In genomic region chr3:32684800-32685603, GRCh38 we compare ENCODE assay signal across 8 cellular contexts. TPM values are rescaled to one million over a fixed set of nuclear protein-coding genes. Genes with fewer than 3 reads are reported as not detected.
DNase-seq lines count a peak whose midpoint lies in the region; ATAC-seq and TF ChIP-seq lines count a peak whose summit lies in the region.

Gene CNOT10, plus strand, starts transcription at chr3:32685188. Its CDS starts 273 bp downstream, at chr3:32685461.

- peak within 1 kb of the TSS; percentile 87 for H2AFZ ChIP-seq in SK-N-SH (ENCODE audit: low read depth)

- TF ChIP-seq EP300 in SK-N-SH (IDR thresholded peaks at IDR 0.05; ENCODE audit: borderline replicate concordance in 1 of 2, low read depth in 1 of 2, low read length in 1 of 2) = no peak; a peak in 1 of 4 replicates

- TF ChIP-seq CTCF in GM10248 (IDR thresholded peaks at IDR 0.05; ENCODE audit: control extremely low read depth, extremely low read depth, low read depth, missing control alignments) (peak; percentile 0), SK-N-SH (IDR thresholded peaks at IDR 0.05) (peak; percentile 7)

- H3F3A ChIP-seq in SK-N-SH (replicated peaks; ENCODE audit: insufficient read depth) = peaks cover 4% of the 10 kb centered on the region

- H3K27ac ChIP-seq in SK-N-SH (ENCODE audit: low read depth in 2 of 2, low read length in 1 of 2) = peak within 1 kb of the TSS; percentile 72 to 83

- H3K4me3 ChIP-seq in SK-N-SH (ENCODE audit: low read depth in 2 of 2, low read length in 1 of 2) = peak within 1 kb of the TSS; percentile 80 to 87

- peaks cover 0 to 7% of the 10 kb centered on the region in 2 experiments; a peak in 3 of 4 replicates for H3K4me1 ChIP-seq in SK-N-SH (ENCODE audit: control insufficient read depth in 1 of 2, insufficient read depth in 2 of 2, low read depth in 1 of 2, low read length in 1 of 2)

- peak within 1 kb of the TSS; percentile 81 for H3K9ac ChIP-seq in SK-N-SH

- H4K20me1 ChIP-seq in SK-N-SH (ENCODE audit: insufficient read depth) = 0 out of 2 replicates have a peak, but pooled peaks cover 5% of the 10 kb centered on the region

- no peaks in the 10 kb centered on the region; the same call in 1 of the 2 replicates for H3K27me3 ChIP-seq in SK-N-SH (ENCODE audit: insufficient read depth)

- WGBS in SK-N-SH (ENCODE audit: low lambda C conversion rate) = under 1% methylated on average over 21 of the region's 66 CpGs

- peak; percentile 99 for ATAC-seq in HG02588 (IDR thresholded peaks at IDR 0.05; ENCODE audit: unreplicated experiment)

- H3K4me2 ChIP-seq in SK-N-SH = peak within 1 kb of the TSS; percentile 96

- H3K9me2 ChIP-seq in SK-N-SH = no peaks in the 10 kb centered on the region

- DNase-seq in GM10248 (ENCODE audit: extremely low spot score) = peak; percentile 96
- DNase-seq in NCI-H1048 (lab: John Stamatoyannopoulos, UW) = peak; percentile 91
- peak; percentile 96 for DNase-seq in SK-N-SH
- DNase-seq in activated naive CD4-positive, alpha-beta T cell treated with anti-CD3 and anti-CD28 coated beads, Interleukin-2, amount 50 U/mL, for 16 hours = peak; percentile 96
- DNase-seq in germinal center (ENCODE audit: low spot score) = peak; percentile 94
- DNase-seq in non-pigmented ciliary epithelial cell (ENCODE audit: low read depth) = peak; percentile 63
- DNase-seq in superior temporal gyrus (ENCODE audit: extremely low spot score) = peak; percentile 94

- POLR2A ChIA-PET in GM10248 (lab: Yijun Ruan, JAX) = interaction anchor here (0.6 kb wide), 1 partner anchor 208 kb away, joined by 4 read pairs; no protein-coding TSS in a partner anchor
- POLR2A ChIA-PET in SK-N-SH (lab: Yijun Ruan, JAX) = interaction anchor here (0.6 to 0.9 kb wide), 3 partner anchors 10 to 113 kb away, joined by 3 to 5 read pairs (median 4); no protein-coding TSS in a partner anchor

- CTCF ChIA-PET in GM10248 (lab: Yijun Ruan, JAX) = interaction anchor here (0.9 to 2.6 kb wide), 6 partner anchors 9 to 217 kb away, joined by 3 to 13 read pairs (median 4); partner anchors contain the start of gene DYNC1LI1
- CTCF ChIA-PET in SK-N-SH (lab: Yijun Ruan, JAX) = interaction anchor here (0.9 to 1.5 kb wide), 3 partner anchors 10 to 322 kb away, joined by 3 to 4 read pairs (median 3); no protein-coding TSS in a partner anchor

- no peak for TF ChIP-seq RAD21 in SK-N-SH (IDR thresholded peaks at IDR 0.05; ENCODE audit: low read length)

- H3K79me2 ChIP-seq in SK-N-SH (ENCODE audit: insufficient read depth) = peaks cover 48% of the 10 kb centered on the region

- peaks cover 2 to 7% of the 10 kb centered on the region in 2 experiments for H3K36me3 ChIP-seq in SK-N-SH (replicated peaks in 1 of 2; ENCODE audit: control insufficient read depth in 1 of 2, insufficient read depth in 2 of 2, low read length in 1 of 2)

- no peaks in the 10 kb centered on the region for H3K9me3 ChIP-seq in SK-N-SH

TF ChIP-seq in SK-N-SH, 30 proteins besides CTCF, POLR2A, EP300 and RAD21:
- TF ChIP-seq MAX (IDR thresholded peaks at IDR 0.05; ENCODE audit: low read depth) (peak; percentile 66), FOXJ3 (CRISPR knock-in tag; IDR thresholded peaks at IDR 0.05) (no peak), ELF1 (IDR thresholded peaks at IDR 0.05) (peak; percentile 81), NFIC (IDR thresholded peaks at IDR 0.05; ENCODE audit: borderline replicate concordance) (no peak), NRF1 (IDR thresholded peaks at IDR 0.05; ENCODE audit: low read depth, low read length) (peak; percentile 60), JUND (IDR thresholded peaks at IDR 0.05) (no peak; the same call in 1 of the 2 replicates), RXRA (IDR thresholded peaks at IDR 0.05; ENCODE audit: borderline replicate concordance, low read depth) (no peak), MXI1 (IDR thresholded peaks at IDR 0.05; ENCODE audit: low read depth, low read length) (peak; percentile 63), TAF1 (IDR thresholded peaks at IDR 0.05; ENCODE audit: borderline replicate concordance, low read depth, low read length) (peak; percentile 50), FOXM1 (IDR thresholded peaks at IDR 0.05; ENCODE audit: low read depth) (no peak), GABPA (IDR thresholded peaks at IDR 0.05; ENCODE audit: low read depth) (peak; percentile 88), SIN3A (IDR thresholded peaks at IDR 0.05; ENCODE audit: borderline replicate concordance, low read depth, low read length) (peak; percentile 56; the same call in 1 of the 2 replicates), POLR2AphosphoS5 (IDR thresholded peaks at IDR 0.05; ENCODE audit: low read depth, low read length) (peak; percentile 84), YY1 (IDR thresholded peaks at IDR 0.05; ENCODE audit: low read depth) (peak; percentile 45; the same call in 1 of the 2 replicates), RCOR1 (IDR thresholded peaks at IDR 0.05; ENCODE audit: low read length) (no peak), RFX5 (IDR thresholded peaks at IDR 0.05; ENCODE audit: low read length) (no peak; the same call in 1 of the 2 replicates), USF1 (IDR thresholded peaks at IDR 0.05; ENCODE audit: borderline replicate concordance, low read depth) (no peak), ZBTB33 (IDR thresholded peaks at IDR 0.05; ENCODE audit: borderline replicate concordance, low read depth) (0 out of 2 replicates have a peak, but pooled peaks have one; percentile 12), TCF12 (IDR thresholded peaks at IDR 0.05) (no peak; the same call in 1 of the 2 replicates), USF2 (IDR thresholded peaks at IDR 0.05; ENCODE audit: borderline replicate concordance, low read depth, low read length) (no peak)

RNA-seq across cellular contexts. Expression of gene CNOT10, which starts in this region (rescaled TPM):
- polyA plus RNA-seq in SK-N-SH (2012; rRNA removed) = 23.5 and 27.4 TPM in 2 replicates
- 20.6 and 23.8 TPM in 2 replicates for polyA plus RNA-seq in SK-N-SH (2012; cell fraction: cytosol; rRNA removed)
- 21.0 and 30.4 TPM in 2 replicates for polyA plus RNA-seq in SK-N-SH (2012; cell fraction: nucleus; rRNA removed)

Comparison
In these comparisons a context has a peak if more than half of its experiments do, and no peak if none do; other contexts are left out.
1. Peak in every context shown above with its lines: DNase-seq, ATAC-seq, H3K4me3 ChIP-seq and H3K27ac ChIP-seq.